19 cellular contexts compared by ENCODE assay signal in genomic region chr10:95423327-95424005, GRCh38.
DNase-seq lines count a peak whose midpoint lies in the region; ATAC-seq and TF ChIP-seq lines count a peak whose summit lies in the region.
"Had no signal": no experiment of that assay in that cellular context is flagged by ENCODE, and none has a peak within 500 bp of the region (broad histone marks: within the 10 kb centered on the region; RNA-seq: fewer than 3 reads in every experiment).

No MANE protein-coding gene starts in this region.

- POLR2A ChIA-PET in activated CD4-positive, alpha-beta T cell treated with anti-CD3 and anti-CD28 coated beads for 36 hours (lab: Charles Lee) = no interaction called here

- H3K27me3 ChIP-seq in tibial artery (no peaks in the 10 kb centered on the region), osteoblast (ENCODE audit: insufficient read depth, low read length) (no peaks in the 10 kb centered on the region)

- H3K27ac ChIP-seq in caudate nucleus (ENCODE audit: low read depth, low read length) (peak overlapping the region; percentile 77), tibial artery (peak overlapping the region; percentile 87 to 91), osteoblast (ENCODE audit: low read depth, low read length) (no peak overlapping the region)
- H3K27ac ChIP-seq: RWPE1 had no signal

- no peaks in the 10 kb centered on the region for H3K9me3 ChIP-seq in tibial artery
- H3K9me3 ChIP-seq in osteoblast (ENCODE audit: low read depth, low read length) = no peaks in the 10 kb centered on the region

- no peak overlapping the region for H2AFZ ChIP-seq in osteoblast (ENCODE audit: low read length)

- intact Hi-C loops in activated CD4-positive, alpha-beta T cell treated with anti-CD3 and anti-CD28 coated beads for 36 hours (cut with DNase I, micrococcal nuclease) = no loop called here
- intact Hi-C loops in tibial artery (cut with DNase I; ENCODE audit: low total_unique reads) = no loop called here

- H3K4me1 Mint-ChIP-seq in activated CD4-positive, alpha-beta T cell treated with anti-CD3 and anti-CD28 coated beads for 36 hours = no peaks in the 10 kb centered on the region
- H3K4me1 Mint-ChIP-seq: CD8-positive, alpha-beta memory T cell; IgD-negative memory B cell had no signal

- H3K36me3 ChIP-seq in tibial artery (peaks cover 64 to 71% (median 67%) of the 10 kb centered on the region in 3 donors), osteoblast (ENCODE audit: insufficient read depth, low read length) (no peaks in the 10 kb centered on the region)

- no peaks in the 10 kb centered on the region for H3K9me3 Mint-ChIP-seq in activated CD4-positive, alpha-beta T cell treated with anti-CD3 and anti-CD28 coated beads for 36 hours (ENCODE audit: low read depth)
- H3K9me3 Mint-ChIP-seq: activated T-helper 1 cell treated with anti-CD3 and anti-CD28 coated beads, Interleukin-12 subunit alpha, Interleukin-12 subunit beta, Interleukin-2, Interleukin-4 antibody, amounts not matched to agents 30 ng/mL and 10 ng/mL and 1 ng/mL, durations not matched to agents 14 hours and 24 hours and 36 hours; CD8-positive, alpha-beta memory T cell; IgD-negative memory B cell; nephron progenitor cell had no signal

- H3K79me2 ChIP-seq in osteoblast (ENCODE audit: insufficient read depth, low read length) = no peaks in the 10 kb centered on the region

- no peaks in the 10 kb centered on the region for H3K27me3 Mint-ChIP-seq in activated CD4-positive, alpha-beta T cell treated with anti-CD3 and anti-CD28 coated beads for 36 hours
- H3K27me3 Mint-ChIP-seq: CD8-positive, alpha-beta memory T cell; IgD-negative memory B cell had no signal

- H4K20me1 ChIP-seq in osteoblast (ENCODE audit: insufficient read depth, low read length) = no peaks in the 10 kb centered on the region

- H3K4me3 Mint-ChIP-seq in activated CD4-positive, alpha-beta T cell treated with anti-CD3 and anti-CD28 coated beads for 36 hours = no peak overlapping the region
- H3K4me3 Mint-ChIP-seq: activated T-helper 1 cell treated with anti-CD3 and anti-CD28 coated beads, Interleukin-12 subunit alpha, Interleukin-12 subunit beta, Interleukin-2, Interleukin-4 antibody, amounts not matched to agents 30 ng/mL and 10 ng/mL and 1 ng/mL, durations not matched to agents 14 hours and 24 hours and 36 hours; CD8-positive, alpha-beta memory T cell; IgD-negative memory B cell; nephron progenitor cell had no signal

- TF ChIP-seq CTCF in tibial artery (IDR thresholded peaks at IDR 0.05) (no peak), osteoblast (IDR thresholded peaks at IDR 0.05; ENCODE audit: extremely low read depth, low read depth, low read length) (no peak)

- no peaks in the 10 kb centered on the region for H3K36me3 Mint-ChIP-seq in activated CD4-positive, alpha-beta T cell treated with anti-CD3 and anti-CD28 coated beads for 36 hours (ENCODE audit: low read depth)
- H3K36me3 Mint-ChIP-seq: IgD-negative memory B cell had no signal

- H3K4me3 ChIP-seq in tibial artery (no peak overlapping the region), osteoblast (ENCODE audit: insufficient read depth, low read length) (no peak overlapping the region)

- CTCF ChIA-PET in activated CD4-positive, alpha-beta T cell treated with anti-CD3 and anti-CD28 coated beads for 36 hours (lab: Charles Lee) = interaction anchor here (1.8 kb wide), 1 partner anchor 177 kb away, joined by 5 read pairs; no protein-coding TSS in a partner anchor

- H3K27ac Mint-ChIP-seq in activated CD4-positive, alpha-beta T cell treated with anti-CD3 and anti-CD28 coated beads for 36 hours = no peak overlapping the region
- H3K27ac Mint-ChIP-seq: activated T-helper 1 cell treated with anti-CD3 and anti-CD28 coated beads, Interleukin-12 subunit alpha, Interleukin-12 subunit beta, Interleukin-2, Interleukin-4 antibody, amounts not matched to agents 30 ng/mL and 10 ng/mL and 1 ng/mL, durations not matched to agents 14 hours and 24 hours and 36 hours; CD8-positive, alpha-beta memory T cell; IgD-negative memory B cell; nephron progenitor cell had no signal

- DNase-seq in activated CD4-positive, alpha-beta T cell treated with anti-CD3 and anti-CD28 coated beads for 36 hours = no peak
- DNase-seq in activated CD4-positive, alpha-beta T cell treated with anti-CD3 and anti-CD28 coated beads, Interleukin-2, amount 50 U/mL, for 4 hours = no peak
- DNase-seq in caudate nucleus (lab: John Stamatoyannopoulos, UW) = no peak
- DNase-seq in left lobe of liver (ENCODE audit: low spot score) = no peak
- peak in 1 of 2 donors; percentile 54 for DNase-seq in tibial artery
- DNase-seq in osteoblast (ENCODE audit: insufficient read length, low spot score, missing footprints) = no peak
- DNase-seq in NOMO-1 treated with dmso at 0.1 percent for 144 hours (lab: John Stamatoyannopoulos, UW; ENCODE audit: unreplicated experiment) = no peak
- DNase-seq: activated CD4-positive, alpha-beta T cell treated with anti-CD3 and anti-CD28 coated beads, Interleukin-2, amount 50 U/mL, for 1 hour; amygdala; CD8-positive, alpha-beta memory T cell; foreskin fibroblast; kidney glomerular epithelial cell; NCI-H1105 treated with DMSO at 0.1 percent for 48 hours; nephron progenitor cell; small intestine had no signal

- H3K4me2 ChIP-seq in osteoblast (ENCODE audit: insufficient read depth, low read length) = no peak overlapping the region

- H3K4me1 ChIP-seq in tibial artery (peaks cover 0 to 100% (median 73%) of the 10 kb centered on the region in 4 donors), osteoblast (ENCODE audit: insufficient read depth, low read length) (no peaks in the 10 kb centered on the region)

- ATAC-seq in activated CD4-positive, alpha-beta T cell treated with anti-CD3 and anti-CD28 coated beads for 36 hours = peak; percentile 26
- ATAC-seq in left lobe of liver (peak; percentile 43), HG03196 (IDR thresholded peaks at IDR 0.05; ENCODE audit: unreplicated experiment) (no peak)
